Comparison of ENCODE assay signal across 24 cellular contexts in the genomic region with DNA sequence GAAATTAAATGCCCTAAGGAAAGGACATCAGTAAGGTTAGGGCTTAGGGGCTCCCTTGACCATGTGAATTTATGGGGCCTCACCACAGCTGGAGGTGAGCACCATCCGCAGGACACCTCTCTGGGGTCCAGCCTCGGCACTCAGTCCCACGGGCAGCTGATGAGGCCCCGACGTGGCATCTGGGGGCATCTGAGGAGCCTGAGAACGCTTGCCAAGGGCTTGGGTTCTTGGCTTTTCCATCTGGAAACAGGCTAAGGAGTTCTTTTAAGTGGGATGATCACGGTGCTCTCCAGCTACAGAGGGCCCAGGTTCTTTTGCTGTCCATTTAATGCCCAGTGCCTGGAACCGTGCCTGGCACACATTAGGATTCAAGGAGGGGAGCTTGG. TPM values are rescaled to one million over a fixed set of nuclear protein-coding genes. Genes with fewer than 3 reads are reported as not detected.
A peak's percentile ranks its signal among the peaks of the same experiment; 100 is the strongest.
DNase-seq lines count a peak whose midpoint lies in the region; ATAC-seq and TF ChIP-seq lines count a peak whose summit lies in the region.
"Had no signal": no experiment of that assay in that cellular context is flagged by ENCODE, and none has a peak within 500 bp of the region (broad histone marks: within the 10 kb centered on the region; RNA-seq: fewer than 3 reads in every experiment).

No MANE protein-coding gene starts in this region.

- 23 to 37% (median 29%) methylated on average over 6 to 8 of the region's 8 CpGs for WGBS in heart left ventricle, 4 donors
- WGBS in right cardiac atrium = 52% methylated on average over 8 of the region's 8 CpGs

- ATAC-seq in heart left ventricle (no peak), right cardiac atrium (no peak), GM21786 (IDR thresholded peaks at IDR 0.05; ENCODE audit: unreplicated experiment) (no peak)
- ATAC-seq: HCT116 had no signal

- TF ChIP-seq CTCF in heart left ventricle (IDR thresholded peaks at IDR 0.05) (no peak), neural crest cell (conservative IDR thresholded peaks at IDR 0.05) (no peak)

- H3K27ac ChIP-seq in heart left ventricle (peak overlapping the region in 10 of 12 donors; percentile 9 to 95 (median 90)), right cardiac atrium (ENCODE audit: low read length) (peak overlapping the region; percentile 14)
- H3K27ac ChIP-seq: HL-60, SK-N-MC had no signal

- H3K4me3 ChIP-seq in heart left ventricle (peak overlapping the region in 11 of 12 donors; percentile 48 to 93 (median 64)), H7 (ENCODE audit: insufficient read depth, low read depth, low read length) (no peak overlapping the region), right cardiac atrium (ENCODE audit: low read length) (peak overlapping the region; percentile 51)
- H3K4me3 ChIP-seq: SK-N-MC had no signal

- intact Hi-C loops in heart left ventricle (cut with DNase I) (loop anchor here in 6 of 10 donors (2.0 to 10.0 kb wide), 4 partner anchors 46 to 67 kb away; no protein-coding TSS in a partner anchor), cardiac septum (cut with DNase I) (no loop called here), right cardiac atrium (cut with DNase I) (loop anchor here in 1 of 4 donors (5.0 kb wide), 1 partner anchor 64 kb away; no protein-coding TSS in a partner anchor)

- no peak overlapping the region for H3K27ac Mint-ChIP-seq in neural crest cell (ENCODE audit: unreplicated experiment)
- H3K27ac Mint-ChIP-seq: CD4-positive, alpha-beta memory T cell had no signal

- H3K4me1 ChIP-seq in heart left ventricle = peaks cover 0 to 46% (median 25%) of the 10 kb centered on the region in 12 donors
- H3K4me1 ChIP-seq in right cardiac atrium (ENCODE audit: control insufficient read depth, insufficient read depth, low read length) = peaks cover 2% of the 10 kb centered on the region

- DNase-seq in heart left ventricle (peak in 1 of 5 donors; percentile 33), cardiac septum (ENCODE audit: low spot score) (no peak), H7 (peak; percentile 41), right cardiac atrium (no peak), neural crest cell (ENCODE audit: low read depth, low spot score) (no peak)
- no peak for DNase-seq in stimulated activated CD8-positive, alpha-beta memory T cell treated with anti-CD3 and anti-CD28 coated beads, Interleukin-4, amount 100 ng/mL, for 48 hours
- DNase-seq: C1 segment of cervical spinal cord; CD4-positive, alpha-beta memory T cell; COR-L47; DMS53; NCI-H1048; NCI-H1417; NCI-H1694; NCI-H2029 treated with DMSO at 0.1 percent for 48 hours; NCI-H526 treated with DMSO at 0.1 percent for 48 hours; RPMI8226; SIG-M5 had no signal

- peaks cover 99% of the 10 kb centered on the region for H3K27me3 Mint-ChIP-seq in neural crest cell (ENCODE audit: low read depth)

- peaks cover 5 to 90% (median 57%) of the 10 kb centered on the region in 9 donors for H3K27me3 ChIP-seq in heart left ventricle
- peaks cover 98% of the 10 kb centered on the region for H3K27me3 ChIP-seq in H7 (ENCODE audit: control insufficient read depth, insufficient read depth, low read length)
- no peaks in the 10 kb centered on the region for H3K27me3 ChIP-seq in right cardiac atrium (ENCODE audit: control insufficient read depth, insufficient read depth)

- H3K36me3 Mint-ChIP-seq in neural crest cell (ENCODE audit: low read depth) = peaks cover 4% of the 10 kb centered on the region
- H3K36me3 Mint-ChIP-seq: CD4-positive, alpha-beta memory T cell had no signal

- no peaks in the 10 kb centered on the region for H3K9me3 ChIP-seq in heart left ventricle
- no peaks in the 10 kb centered on the region for H3K9me3 ChIP-seq in right cardiac atrium (ENCODE audit: control insufficient read depth, low read length)

- H3K4me1 Mint-ChIP-seq in neural crest cell = peaks cover 34% of the 10 kb centered on the region

- no peaks in the 10 kb centered on the region for H3K9me3 Mint-ChIP-seq in neural crest cell

- TF ChIP-seq POLR2A in heart left ventricle (IDR thresholded peaks at IDR 0.05) = no peak

- H3K4me3 Mint-ChIP-seq in neural crest cell = peak overlapping the region; percentile 64

- peaks cover 0 to 11% (median 0%) of the 10 kb centered on the region in 9 donors for H3K36me3 ChIP-seq in heart left ventricle
- no peaks in the 10 kb centered on the region for H3K36me3 ChIP-seq in H7 (replicated peaks; ENCODE audit: control insufficient read depth, insufficient read depth, low read length)

RNA-seq across cellular contexts. Expression of a gene that starts 3.6 kb away (rescaled TPM):
- 100 to 1,000 TPM; 132 to 451 (median 247) TPM for total RNA-seq in heart left ventricle
- 100 to 1,000 TPM; 153 to 356 TPM for polyA plus RNA-seq in heart left ventricle
- 157 TPM for total RNA-seq in cardiac septum
- total RNA-seq in H7 (2014; rRNA removed; shearing (Covaris generic)) = 2.4 and 3.8 TPM in 2 replicates
- total RNA-seq in right cardiac atrium = 100 to 1,000 TPM; 176 to 241 (median 220) TPM
- 250 TPM for polyA plus RNA-seq in right cardiac atrium
- 4.5 and 5.0 TPM in 2 replicates for total RNA-seq in neural crest cell
- total RNA-seq: CD4-positive, alpha-beta memory T cell; G401; H1; NCI-H460 had no signal
- polyA plus RNA-seq: CD4-positive, alpha-beta memory T cell; H1 had no signal

Comparison
In these comparisons a context has a peak if more than half of its experiments do, and no peak if none do; other contexts are left out.
1. RNA of a gene that starts 3.6 kb away (total RNA-seq): 132 to 451 TPM in heart left ventricle, 176 to 241 TPM in right cardiac atrium and 157 TPM in cardiac septum (single experiment); 4.5 to 5.0 TPM in neural crest cell and 2.4 to 3.8 TPM in H7; every median in the first group is over 10 times any median in the second.